Comparison of ENCODE assay signal across 17 cellular contexts in genomic region chr17:75318615-75319222, GRCh38. TPM values are rescaled to one million over a fixed set of nuclear protein-coding genes. Genes with fewer than 3 reads are reported as not detected.
DNase-seq lines count a peak whose midpoint lies in the region; ATAC-seq, FAIRE-seq and TF ChIP-seq lines count a peak whose summit lies in the region.
"Had no signal": no experiment of that assay in that cellular context is flagged by ENCODE, and none has a peak within 500 bp of the region (broad histone marks: within the 10 kb centered on the region; RNA-seq: fewer than 3 reads in every experiment).

No MANE protein-coding gene starts in this region.

- no peaks in the 10 kb centered on the region for H3K9me3 Mint-ChIP-seq in GM23338
- H3K9me3 Mint-ChIP-seq in activated naive CD8-positive, alpha-beta T cell treated with anti-CD3 and anti-CD28 coated beads for 36 hours = no peaks in the 10 kb centered on the region

- H3K4me1 Mint-ChIP-seq in GM23338 = peaks cover 13% of the 10 kb centered on the region
- H3K4me1 Mint-ChIP-seq in activated naive CD8-positive, alpha-beta T cell treated with anti-CD3 and anti-CD28 coated beads for 36 hours = peaks cover 25% of the 10 kb centered on the region

- H3K9ac ChIP-seq in BLaER1 treated with 17β-estradiol and CSF1 and Interleukin-3, amounts not matched to agents 10 nM and 100 nM = peak overlapping the region in 8 of 11 experiments; percentile 1 to 73 (median 36); a peak in 11 of 22 replicates
- H3K9ac ChIP-seq in mucosa of stomach (ENCODE audit: low read length) = peak overlapping the region; percentile 33

- no peak overlapping the region for H3K4me3 ChIP-seq in BLaER1 treated with 17β-estradiol and CSF1 and Interleukin-3, amounts not matched to agents 10 nM and 100 nM
- no peak overlapping the region for H3K4me3 ChIP-seq in GM23338
- no peak overlapping the region for H3K4me3 ChIP-seq in mucosa of stomach (ENCODE audit: low read length)
- H3K4me3 ChIP-seq: pancreas, thoracic aorta had no signal

- peaks cover 4 to 77% (median 39%) of the 10 kb centered on the region in 11 experiments; a peak in 16 of 22 replicates for H4K20me1 ChIP-seq in BLaER1 treated with 17β-estradiol and CSF1 and Interleukin-3, amounts not matched to agents 10 nM and 100 nM
- peaks cover 3% of the 10 kb centered on the region; the same call in 1 of the 2 replicates for H4K20me1 ChIP-seq in GM23338 (replicated peaks; ENCODE audit: insufficient read depth)

- no peak for FAIRE-seq in frontal cortex (lab: Jason Lieb, UNC)
- FAIRE-seq: G401.6, pancreas had no signal

- H3K4me1 ChIP-seq in BLaER1 treated with 17β-estradiol and CSF1 and Interleukin-3, amounts not matched to agents 10 nM and 100 nM = peaks cover 7 to 77% (median 44%) of the 10 kb centered on the region in 10 experiments
- peaks cover 11% of the 10 kb centered on the region for H3K4me1 ChIP-seq in GM23338 (ENCODE audit: insufficient read depth)
- H3K4me1 ChIP-seq in mucosa of stomach (ENCODE audit: control insufficient read depth, insufficient read depth, low read length) = peaks cover 4% of the 10 kb centered on the region
- H3K4me1 ChIP-seq: pancreas had no signal

- peaks cover 12% of the 10 kb centered on the region for H3K27me3 Mint-ChIP-seq in GM23338 (ENCODE audit: insufficient read depth, low read depth, poor library complexity)
- no peaks in the 10 kb centered on the region for H3K27me3 Mint-ChIP-seq in activated naive CD8-positive, alpha-beta T cell treated with anti-CD3 and anti-CD28 coated beads for 36 hours

- no peaks in the 10 kb centered on the region for H3K9me2 ChIP-seq in GM23338 (ENCODE audit: insufficient read depth)

- H3K9me3 ChIP-seq in BLaER1 treated with 17β-estradiol and CSF1 and Interleukin-3, amounts not matched to agents 10 nM and 100 nM (replicated peaks in 1 of 11) = no peaks in the 10 kb centered on the region
- no peaks in the 10 kb centered on the region for H3K9me3 ChIP-seq in mucosa of stomach (ENCODE audit: control insufficient read depth, low read length)
- H3K9me3 ChIP-seq: pancreas, thoracic aorta had no signal

- H3K4me2 ChIP-seq in BLaER1 treated with 17β-estradiol and CSF1 and Interleukin-3, amounts not matched to agents 10 nM and 100 nM = peak overlapping the region in 5 of 11 experiments; percentile 12 to 96 (median 89); a peak in 8 of 22 replicates
- no peak overlapping the region for H3K4me2 ChIP-seq in GM23338

- H3K27ac ChIP-seq in BLaER1 treated with 17β-estradiol and CSF1 and Interleukin-3, amounts not matched to agents 10 nM and 100 nM = peak overlapping the region in 7 of 11 experiments; percentile 29 to 90 (median 55); a peak in 11 of 22 replicates
- H3K27ac ChIP-seq in GM23338 (ENCODE audit: low read depth) = peak overlapping the region; percentile 65
- H3K27ac ChIP-seq: thoracic aorta had no signal

- peaks cover 7% of the 10 kb centered on the region; the same call in 1 of the 2 replicates for H3K79me2 ChIP-seq in GM23338 (replicated peaks; ENCODE audit: insufficient read depth)

- DNase-seq in GM23338 (ENCODE audit: low spot score) (no peak), anterior cingulate cortex (lab: John Stamatoyannopoulos, UW) (no peak), DMS 273 treated with DMSO at 0.1 percent for 48 hours (lab: John Stamatoyannopoulos, UW) (no peak), frontal cortex (ENCODE audit: low spot score in 2 of 2) (no peak), NOMO-1 treated with dmso at 0.1 percent for 144 hours (lab: John Stamatoyannopoulos, UW; ENCODE audit: unreplicated experiment) (no peak)
- no peak for DNase-seq in activated naive CD8-positive, alpha-beta T cell treated with anti-CD3 and anti-CD28 coated beads for 36 hours
- DNase-seq: activated effector memory CD4-positive, alpha-beta T cell treated with Interleukin-2 at 50 U/mL for 16 hours; dermis blood vessel endothelial cell; MV-4-11; NCI-H526 treated with DMSO at 0.1 percent for 48 hours; pancreas; stimulated activated CD4-positive, alpha-beta T cell treated with anti-CD3 and anti-CD28 coated beads, Interleukin-2, amount 100 ng/mL, for 24 hours had no signal

- no peak overlapping the region for H2AFZ ChIP-seq in GM23338

- no peak for ATAC-seq in GM23338
- ATAC-seq: Panc1, pancreas had no signal

- no peak for TF ChIP-seq CTCF in GM23338 (conservative IDR thresholded peaks at IDR 0.05; ENCODE audit: low read depth in 2 of 2)

- no peaks in the 10 kb centered on the region for H3K27me3 ChIP-seq in BLaER1 treated with 17β-estradiol and CSF1 and Interleukin-3, amounts not matched to agents 10 nM and 100 nM
- H3K27me3 ChIP-seq in GM23338 (ENCODE audit: insufficient read depth) (no peaks in the 10 kb centered on the region), mucosa of stomach (ENCODE audit: control insufficient read depth, insufficient read depth, low read length) (no peaks in the 10 kb centered on the region)
- H3K27me3 ChIP-seq: pancreas had no signal

- H3K4me3 Mint-ChIP-seq in GM23338 = no peak overlapping the region
- H3K4me3 Mint-ChIP-seq in activated naive CD8-positive, alpha-beta T cell treated with anti-CD3 and anti-CD28 coated beads for 36 hours = no peak overlapping the region

- peaks cover 31% of the 10 kb centered on the region for H3K36me3 Mint-ChIP-seq in GM23338 (ENCODE audit: low read depth)
- H3K36me3 Mint-ChIP-seq in activated naive CD8-positive, alpha-beta T cell treated with anti-CD3 and anti-CD28 coated beads for 36 hours = peaks cover 26% of the 10 kb centered on the region

- H3K36me3 ChIP-seq in BLaER1 treated with 17β-estradiol and CSF1 and Interleukin-3, amounts not matched to agents 10 nM and 100 nM = peaks cover 59 to 96% (median 73%) of the 10 kb centered on the region in 11 experiments
- H3K36me3 ChIP-seq in GM23338 (ENCODE audit: insufficient read depth) (peaks cover 20% of the 10 kb centered on the region), mucosa of stomach (ENCODE audit: control insufficient read depth, insufficient read depth, low read length) (no peaks in the 10 kb centered on the region)

- 0 out of 2 replicates have a peak overlapping the region, but pooled peaks have one; percentile 20 for H3K27ac Mint-ChIP-seq in GM23338
- H3K27ac Mint-ChIP-seq in activated naive CD8-positive, alpha-beta T cell treated with anti-CD3 and anti-CD28 coated beads for 36 hours = peak overlapping the region; percentile 42

- peaks cover 15% of the 10 kb centered on the region; the same call in 1 of the 2 replicates for H3F3A ChIP-seq in GM23338 (replicated peaks; ENCODE audit: low read depth)

TF ChIP-seq in GM23338, 12 proteins besides CTCF, POLR2A, EP300 and RAD21 (continues in another document):
- no peak for TF ChIP-seq EZH2 (IDR thresholded peaks at IDR 0.05; ENCODE audit: low read depth, unreplicated experiment)
- no peak for TF ChIP-seq STAT1 (IDR thresholded peaks at IDR 0.05; ENCODE audit: unreplicated experiment)
- TF ChIP-seq ETS1 (IDR thresholded peaks at IDR 0.05) = no peak
- no peak for TF ChIP-seq JUNB (IDR thresholded peaks at IDR 0.05; ENCODE audit: unreplicated experiment)

RNA-seq across cellular contexts. Expression of gene SLC25A19, which starts 29.5 kb away (rescaled TPM):
- 16.3 and 22.4 TPM in 2 replicates for total RNA-seq in GM23338 (2014; rRNA removed; shearing (Covaris generic))
- polyA plus RNA-seq in GM23338 (2016; fragmentation: Nextera tagmentation; extraction: Ambion mirVana) = 17.9 and 19.4 TPM in 2 replicates
- 100 to 1,000 TPM; 103 to 107 TPM for total RNA-seq in activated naive CD8-positive, alpha-beta T cell treated with anti-CD3 and anti-CD28 coated beads for 36 hours
- 6.9 TPM for total RNA-seq in frontal cortex

RNA-seq across cellular contexts. Expression of gene MIF4GD, which starts 47.7 kb away (rescaled TPM):
- 15.5 and 15.9 TPM in 2 replicates for total RNA-seq in GM23338 (2014; rRNA removed; shearing (Covaris generic))
- polyA plus RNA-seq in GM23338 (2016; fragmentation: Nextera tagmentation; extraction: Ambion mirVana) = 9.4 and 11.3 TPM in 2 replicates
- total RNA-seq in activated naive CD8-positive, alpha-beta T cell treated with anti-CD3 and anti-CD28 coated beads for 36 hours = 10 to 100 TPM; 35.3 to 38.1 TPM
- 8.2 TPM for total RNA-seq in frontal cortex

RNA-seq across cellular contexts. Expression of gene MRPS7, which starts 57.0 kb away (rescaled TPM):
- 60.6 and 72.8 TPM in 2 replicates for total RNA-seq in GM23338 (2014; rRNA removed; shearing (Covaris generic))
- polyA plus RNA-seq in GM23338 (2016; fragmentation: Nextera tagmentation; extraction: Ambion mirVana) = 104 and 114 TPM in 2 replicates
- 10 to 100 TPM; 93.5 to 96.9 TPM for total RNA-seq in activated naive CD8-positive, alpha-beta T cell treated with anti-CD3 and anti-CD28 coated beads for 36 hours
- total RNA-seq in frontal cortex = 37.1 TPM

RNA-seq across cellular contexts. Expression of gene GGA3, which starts 57.3 kb away (rescaled TPM):
- 29.4 and 54.3 TPM in 2 replicates for total RNA-seq in GM23338 (2014; rRNA removed; shearing (Covaris generic))
- 20.8 and 22.5 TPM in 2 replicates for polyA plus RNA-seq in GM23338 (2016; fragmentation: Nextera tagmentation; extraction: Ambion mirVana)
- 10 to 100 TPM; 63.7 to 72.0 TPM for total RNA-seq in activated naive CD8-positive, alpha-beta T cell treated with anti-CD3 and anti-CD28 coated beads for 36 hours
- 15.1 TPM for total RNA-seq in frontal cortex
